ENCODE assay signal across 8 cellular contexts in the genomic region with DNA sequence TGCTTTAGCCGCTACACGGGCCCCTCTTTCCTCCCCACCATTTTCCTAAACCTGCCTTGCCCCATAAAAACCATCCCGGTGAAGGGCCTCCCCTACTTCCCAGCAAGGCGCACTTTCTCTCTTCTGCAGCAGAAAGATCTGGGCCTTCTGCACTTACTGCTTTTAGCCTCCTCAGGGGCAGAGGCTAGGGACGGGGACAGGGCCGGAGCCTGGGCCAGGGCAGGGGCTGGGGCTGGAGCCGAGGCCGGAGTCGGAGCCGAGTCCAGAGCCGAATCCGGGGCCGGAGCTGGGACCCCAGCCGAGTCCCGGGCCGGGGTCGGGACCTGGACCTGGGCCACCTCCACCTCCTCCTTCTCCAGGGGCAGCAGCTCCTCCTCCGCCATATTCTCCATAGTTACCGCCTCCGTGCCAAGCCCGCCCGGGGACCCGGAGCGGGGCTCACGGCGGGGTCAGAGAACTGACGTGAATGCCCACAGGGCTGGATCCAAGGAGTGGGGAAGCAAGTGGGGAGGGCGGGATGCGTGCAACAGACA. TPM values are rescaled to one million over a fixed set of nuclear protein-coding genes. Genes with fewer than 3 reads are reported as not detected.
DNase-seq lines count a peak whose midpoint lies in the region; ATAC-seq and TF ChIP-seq lines count a peak whose summit lies in the region.

No MANE protein-coding gene starts in this region.

- H3K27ac ChIP-seq in foreskin keratinocyte (peak overlapping the region; percentile 85), parathyroid adenoma (peak overlapping the region; percentile 95)

- H3K79me2 ChIP-seq in parathyroid adenoma: no peaks in the 10 kb centered on the region

- peak overlapping the region; percentile 91 for H3K4me3 ChIP-seq in GM06990 (replicated peaks; ENCODE audit: low read depth, low read length)
- H3K4me3 ChIP-seq in parathyroid adenoma (ENCODE audit: low read depth, low read length): peak overlapping the region; percentile 87

- H3K4me3 Mint-ChIP-seq in WTC11: peak overlapping the region; percentile 98

- H3K27me3 ChIP-seq in GM06990 (replicated peaks; ENCODE audit: control insufficient read depth, insufficient read depth, low read length) (no peaks in the 10 kb centered on the region), foreskin keratinocyte (no peaks in the 10 kb centered on the region), parathyroid adenoma (ENCODE audit: control insufficient read depth, insufficient read depth, low read length) (no peaks in the 10 kb centered on the region)

- H3K4me1 Mint-ChIP-seq in WTC11: peaks cover 16% of the 10 kb centered on the region

- peaks cover 3% of the 10 kb centered on the region; the same call in 1 of the 2 replicates for H3K27me3 Mint-ChIP-seq in WTC11 (ENCODE audit: low read depth)

- no peaks in the 10 kb centered on the region for H3K9me3 Mint-ChIP-seq in WTC11

- TF ChIP-seq CTCF in GM06990 (IDR thresholded peaks at IDR 0.05; ENCODE audit: insufficient read depth, low read length, poor library complexity, severe bottlenecking): no peak
- TF ChIP-seq CTCF in WTC11 (IDR thresholded peaks at IDR 0.05): no peak
- no peak for TF ChIP-seq CTCF in foreskin keratinocyte (conservative IDR thresholded peaks at IDR 0.05)
- TF ChIP-seq CTCF in parathyroid adenoma (IDR thresholded peaks at IDR 0.05): no peak

- H3K36me3 ChIP-seq in GM06990 (ENCODE audit: control insufficient read depth, insufficient read depth, low read length) (no peaks in the 10 kb centered on the region), parathyroid adenoma (ENCODE audit: control insufficient read depth, insufficient read depth, low read length) (no peaks in the 10 kb centered on the region)

- peak overlapping the region; percentile 84 for H3K9ac ChIP-seq in parathyroid adenoma

- peak overlapping the region; percentile 76 for H2AFZ ChIP-seq in parathyroid adenoma

- DNase-seq in GM06990 (ENCODE audit: extremely low read depth, insufficient read length): no peak
- no peak for DNase-seq in WTC11 (ENCODE audit: low spot score)
- DNase-seq in foreskin keratinocyte: peak in 1 of 2 donors; percentile 36
- DNase-seq in LoVo (ENCODE audit: low spot score): no peak
- no peak for DNase-seq in stimulated activated CD4-positive, alpha-beta T cell treated with anti-CD3 and anti-CD28 coated beads, Interleukin-12 subunit alpha, Interleukin-12 subunit beta, amount 100 ng/mL, for 4 hours

- H3K4me2 ChIP-seq in parathyroid adenoma (ENCODE audit: low read length): peak overlapping the region; percentile 90

- H3K9me3 ChIP-seq in parathyroid adenoma (ENCODE audit: control insufficient read depth, low read length): no peaks in the 10 kb centered on the region

- CTCF ChIA-PET in WTC11 (lab: Charles Lee): interaction anchor here (2.1 kb wide), 1 partner anchor 14 kb away, joined by 9 read pairs; no protein-coding TSS in a partner anchor

- ATAC-seq in GM19467 (IDR thresholded peaks at IDR 0.05; ENCODE audit: unreplicated experiment): peak; percentile 23
- ATAC-seq in HG03469 (IDR thresholded peaks at IDR 0.05; ENCODE audit: unreplicated experiment): peak; percentile 10
- peak; percentile 27 for ATAC-seq in WTC11
- ATAC-seq in foreskin keratinocyte: peak; percentile 46

- H3K4me1 ChIP-seq in foreskin keratinocyte (peaks cover 15% of the 10 kb centered on the region), parathyroid adenoma (peaks cover 6% of the 10 kb centered on the region)

- H3K36me3 Mint-ChIP-seq in WTC11: no peaks in the 10 kb centered on the region

- POLR2A ChIA-PET in WTC11 (lab: Charles Lee): interaction anchor here (0.6 to 0.9 kb wide), 3 partner anchors 23 to 160 kb away, joined by 3 to 6 read pairs (median 4); partner anchors contain the start of genes IVNS1ABP and RNF2

- H3K27ac Mint-ChIP-seq in WTC11: peak overlapping the region; percentile 94

TF ChIP-seq in WTC11, 78 proteins besides CTCF, POLR2A, EP300 and RAD21 (continues in another document):
- TF ChIP-seq ZNF263 (CRISPR knock-in tag; IDR thresholded peaks at IDR 0.05; ENCODE audit: low read depth) (no peak), ERG (CRISPR knock-in tag; IDR thresholded peaks at IDR 0.05) (no peak), E2F5 (CRISPR knock-in tag; IDR thresholded peaks at IDR 0.05) (0 out of 2 replicates have a peak, but pooled peaks have one; percentile 32), TEAD4 (CRISPR knock-in tag; IDR thresholded peaks at IDR 0.05) (no peak), ZNF416 (CRISPR knock-in tag; IDR thresholded peaks at IDR 0.05) (peak; percentile 6; the same call in 1 of the 2 replicates), MYBL2 (CRISPR knock-in tag; IDR thresholded peaks at IDR 0.05) (no peak), SMAD3 (CRISPR knock-in tag; IDR thresholded peaks at IDR 0.05; ENCODE audit: borderline replicate concordance) (no peak), FOXK1 (CRISPR knock-in tag; IDR thresholded peaks at IDR 0.05) (no peak), ELF4 (CRISPR knock-in tag; IDR thresholded peaks at IDR 0.05; ENCODE audit: low read depth) (no peak)
- TF ChIP-seq, protein P1, sequence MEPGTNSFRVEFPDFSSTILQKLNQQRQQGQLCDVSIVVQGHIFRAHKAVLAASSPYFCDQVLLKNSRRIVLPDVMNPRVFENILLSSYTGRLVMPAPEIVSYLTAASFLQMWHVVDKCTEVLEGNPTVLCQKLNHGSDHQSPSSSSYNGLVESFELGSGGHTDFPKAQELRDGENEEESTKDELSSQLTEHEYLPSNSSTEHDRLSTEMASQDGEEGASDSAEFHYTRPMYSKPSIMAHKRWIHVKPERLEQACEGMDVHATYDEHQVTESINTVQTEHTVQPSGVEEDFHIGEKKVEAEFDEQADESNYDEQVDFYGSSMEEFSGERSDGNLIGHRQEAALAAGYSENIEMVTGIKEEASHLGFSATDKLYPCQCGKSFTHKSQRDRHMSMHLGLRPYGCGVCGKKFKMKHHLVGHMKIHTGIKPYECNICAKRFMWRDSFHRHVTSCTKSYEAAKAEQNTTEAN (CRISPR knock-in tag; IDR thresholded peaks at IDR 0.05): no peak
- TF ChIP-seq, protein P2, sequence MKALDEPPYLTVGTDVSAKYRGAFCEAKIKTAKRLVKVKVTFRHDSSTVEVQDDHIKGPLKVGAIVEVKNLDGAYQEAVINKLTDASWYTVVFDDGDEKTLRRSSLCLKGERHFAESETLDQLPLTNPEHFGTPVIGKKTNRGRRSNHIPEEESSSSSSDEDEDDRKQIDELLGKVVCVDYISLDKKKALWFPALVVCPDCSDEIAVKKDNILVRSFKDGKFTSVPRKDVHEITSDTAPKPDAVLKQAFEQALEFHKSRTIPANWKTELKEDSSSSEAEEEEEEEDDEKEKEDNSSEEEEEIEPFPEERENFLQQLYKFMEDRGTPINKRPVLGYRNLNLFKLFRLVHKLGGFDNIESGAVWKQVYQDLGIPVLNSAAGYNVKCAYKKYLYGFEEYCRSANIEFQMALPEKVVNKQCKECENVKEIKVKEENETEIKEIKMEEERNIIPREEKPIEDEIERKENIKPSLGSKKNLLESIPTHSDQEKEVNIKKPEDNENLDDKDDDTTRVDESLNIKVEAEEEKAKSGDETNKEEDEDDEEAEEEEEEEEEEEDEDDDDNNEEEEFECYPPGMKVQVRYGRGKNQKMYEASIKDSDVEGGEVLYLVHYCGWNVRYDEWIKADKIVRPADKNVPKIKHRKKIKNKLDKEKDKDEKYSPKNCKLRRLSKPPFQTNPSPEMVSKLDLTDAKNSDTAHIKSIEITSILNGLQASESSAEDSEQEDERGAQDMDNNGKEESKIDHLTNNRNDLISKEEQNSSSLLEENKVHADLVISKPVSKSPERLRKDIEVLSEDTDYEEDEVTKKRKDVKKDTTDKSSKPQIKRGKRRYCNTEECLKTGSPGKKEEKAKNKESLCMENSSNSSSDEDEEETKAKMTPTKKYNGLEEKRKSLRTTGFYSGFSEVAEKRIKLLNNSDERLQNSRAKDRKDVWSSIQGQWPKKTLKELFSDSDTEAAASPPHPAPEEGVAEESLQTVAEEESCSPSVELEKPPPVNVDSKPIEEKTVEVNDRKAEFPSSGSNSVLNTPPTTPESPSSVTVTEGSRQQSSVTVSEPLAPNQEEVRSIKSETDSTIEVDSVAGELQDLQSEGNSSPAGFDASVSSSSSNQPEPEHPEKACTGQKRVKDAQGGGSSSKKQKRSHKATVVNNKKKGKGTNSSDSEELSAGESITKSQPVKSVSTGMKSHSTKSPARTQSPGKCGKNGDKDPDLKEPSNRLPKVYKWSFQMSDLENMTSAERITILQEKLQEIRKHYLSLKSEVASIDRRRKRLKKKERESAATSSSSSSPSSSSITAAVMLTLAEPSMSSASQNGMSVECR (CRISPR knock-in tag; IDR thresholded peaks at IDR 0.05; ENCODE audit: borderline replicate concordance): 0 out of 2 replicates have a peak, but pooled peaks have one; percentile 64
- TF ChIP-seq, protein P3, sequence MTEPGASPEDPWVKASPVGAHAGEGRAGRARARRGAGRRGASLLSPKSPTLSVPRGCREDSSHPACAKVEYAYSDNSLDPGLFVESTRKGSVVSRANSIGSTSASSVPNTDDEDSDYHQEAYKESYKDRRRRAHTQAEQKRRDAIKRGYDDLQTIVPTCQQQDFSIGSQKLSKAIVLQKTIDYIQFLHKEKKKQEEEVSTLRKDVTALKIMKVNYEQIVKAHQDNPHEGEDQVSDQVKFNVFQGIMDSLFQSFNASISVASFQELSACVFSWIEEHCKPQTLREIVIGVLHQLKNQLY (CRISPR knock-in tag; IDR thresholded peaks at IDR 0.05): no peak

RNA-seq across cellular contexts. Expression of gene TRMT1L, which starts 0.4 kb away (rescaled TPM):
- total RNA-seq in WTC11 (2021): 24.7 to 28.1 TPM (median 27.3 TPM) in 3 replicates
- 15.8 and 16.7 TPM in 2 replicates for total RNA-seq in foreskin keratinocyte
- polyA plus RNA-seq in foreskin keratinocyte: 4.5 and 6.2 TPM in 2 replicates

RNA-seq across cellular contexts. Expression of gene SWT1, which starts 0.6 kb away (rescaled TPM):
- total RNA-seq in WTC11 (2021) (5.4 to 5.8 TPM (median 5.5 TPM) in 3 replicates), foreskin keratinocyte (2.0 and 2.4 TPM in 2 replicates)
- polyA plus RNA-seq in foreskin keratinocyte: 0.72 and 0.82 TPM in 2 replicates
